In genomic region chr9:113649054-113649453, GRCh38 we compare ENCODE assay signal across 11 cellular contexts.
DNase-seq lines count a peak whose midpoint lies in the region; ATAC-seq and TF ChIP-seq lines count a peak whose summit lies in the region.
"Had no signal": no experiment of that assay in that cellular context is flagged by ENCODE, and none has a peak within 500 bp of the region (broad histone marks: within the 10 kb centered on the region; RNA-seq: fewer than 3 reads in every experiment).

No MANE protein-coding gene starts in this region.

- POLR2A ChIA-PET in WTC11 (lab: Charles Lee), result no interaction called here

- no peaks in the 10 kb centered on the region for H3K9me3 ChIP-seq in thyroid gland
- H3K9me3 ChIP-seq: thoracic aorta had no signal

- no peak overlapping the region for H3K27ac ChIP-seq in thyroid gland
- H3K27ac ChIP-seq: thoracic aorta had no signal

- no peak overlapping the region for H3K27ac Mint-ChIP-seq in WTC11
- H3K27ac Mint-ChIP-seq: T-helper 1 cell treated with Interleukin-12 subunit alpha and Interleukin-12 subunit beta and Interleukin-4 antibody, amounts not matched to agents 30 μg/mL and 1 μg/mL, for 36 hours had no signal

- peaks cover 78% of the 10 kb centered on the region for H3K27me3 Mint-ChIP-seq in WTC11 (ENCODE audit: low read depth)

- no peak for TF ChIP-seq CTCF in thyroid gland (IDR thresholded peaks at IDR 0.05)
- TF ChIP-seq CTCF in WTC11 (IDR thresholded peaks at IDR 0.05), result no peak

- H3K4me1 Mint-ChIP-seq in WTC11, result peaks cover 13% of the 10 kb centered on the region

- H3K36me3 Mint-ChIP-seq in WTC11, result no peaks in the 10 kb centered on the region

- 38 to 46% methylated on average over 9 to 10 of the region's 11 CpGs for WGBS in thyroid gland, 2 donors

- CTCF ChIA-PET in WTC11 (lab: Charles Lee), result interaction anchor here (11.3 kb wide), 1 partner anchor 54 kb away, joined by 962 read pairs; no protein-coding TSS in a partner anchor

- no peak overlapping the region for H3K4me3 Mint-ChIP-seq in WTC11
- H3K4me3 Mint-ChIP-seq: T-helper 1 cell treated with Interleukin-12 subunit alpha and Interleukin-12 subunit beta and Interleukin-4 antibody, amounts not matched to agents 30 μg/mL and 1 μg/mL, for 36 hours had no signal

- no peak overlapping the region for H3K4me3 ChIP-seq in thyroid gland (replicated peaks in 1 of 3)
- H3K4me3 ChIP-seq: thoracic aorta had no signal

- H3K4me1 ChIP-seq in thyroid gland, result peaks cover 0 to 24% of the 10 kb centered on the region in 2 donors

- TF ChIP-seq POLR2A in thyroid gland (IDR thresholded peaks at IDR 0.05), result no peak

- H3K27me3 ChIP-seq in thyroid gland, result no peaks in the 10 kb centered on the region

- ATAC-seq in GM18909 (IDR thresholded peaks at IDR 0.05; ENCODE audit: poor library complexity, unreplicated experiment) (no peak), WTC11 (no peak), HG02938 (IDR thresholded peaks at IDR 0.05; ENCODE audit: unreplicated experiment) (no peak)

- H3K9me3 Mint-ChIP-seq in WTC11, result no peaks in the 10 kb centered on the region
- H3K9me3 Mint-ChIP-seq: T-helper 1 cell treated with Interleukin-12 subunit alpha and Interleukin-12 subunit beta and Interleukin-4 antibody, amounts not matched to agents 30 μg/mL and 1 μg/mL, for 36 hours had no signal

- DNase-seq in NCI-H2081 (lab: John Stamatoyannopoulos, UW) (peak; percentile 55 to 76), NCI-H2081 treated with DMSO at 0.1 percent for 48 hours (lab: John Stamatoyannopoulos, UW) (no peak), astrocyte of the hippocampus (ENCODE audit: low read depth, low spot score) (peak; percentile 48), inferior parietal cortex (ENCODE audit: extremely low spot score) (peak; percentile 77), thyroid gland (peak; percentile 78 to 84), WTC11 (ENCODE audit: low spot score) (no peak)
- DNase-seq: activated naive CD4-positive, alpha-beta T cell had no signal

- H3K36me3 ChIP-seq in thyroid gland, result no peaks in the 10 kb centered on the region
- H3K36me3 ChIP-seq: thoracic aorta had no signal

- intact Hi-C loops in thyroid gland (cut with DNase I), result no loop called here

TF ChIP-seq in WTC11, 78 proteins besides CTCF, POLR2A, EP300 and RAD21:
- TF ChIP-seq ZNF219 (CRISPR knock-in tag; IDR thresholded peaks at IDR 0.05; ENCODE audit: borderline replicate concordance) (no peak), E2F1 (CRISPR knock-in tag; IDR thresholded peaks at IDR 0.05) (no peak), E2F4 (CRISPR knock-in tag; IDR thresholded peaks at IDR 0.05; ENCODE audit: borderline replicate concordance, low read depth) (no peak), ZBTB43 (CRISPR knock-in tag; IDR thresholded peaks at IDR 0.05) (no peak), RORB (CRISPR knock-in tag; IDR thresholded peaks at IDR 0.05) (no peak), CBFB (CRISPR knock-in tag; IDR thresholded peaks at IDR 0.05; ENCODE audit: low read depth) (no peak), ZNF317 (CRISPR knock-in tag; IDR thresholded peaks at IDR 0.05; ENCODE audit: borderline replicate concordance, low read depth) (no peak), ATF1 (CRISPR knock-in tag; IDR thresholded peaks at IDR 0.05) (no peak)

Comparison
In these comparisons a context has a peak if more than half of its experiments do, and no peak if none do; other contexts are left out.
1. DNase-seq: peak in NCI-H2081 (2 of 2), astrocyte of the hippocampus (single experiment), inferior parietal cortex (single experiment) and thyroid gland (2 of 2); none in NCI-H2081 treated with DMSO at 0.1 percent for 48 hours (single experiment) and WTC11 (single experiment).